Comparison of ENCODE assay signal across 8 cellular contexts in the genomic region with DNA sequence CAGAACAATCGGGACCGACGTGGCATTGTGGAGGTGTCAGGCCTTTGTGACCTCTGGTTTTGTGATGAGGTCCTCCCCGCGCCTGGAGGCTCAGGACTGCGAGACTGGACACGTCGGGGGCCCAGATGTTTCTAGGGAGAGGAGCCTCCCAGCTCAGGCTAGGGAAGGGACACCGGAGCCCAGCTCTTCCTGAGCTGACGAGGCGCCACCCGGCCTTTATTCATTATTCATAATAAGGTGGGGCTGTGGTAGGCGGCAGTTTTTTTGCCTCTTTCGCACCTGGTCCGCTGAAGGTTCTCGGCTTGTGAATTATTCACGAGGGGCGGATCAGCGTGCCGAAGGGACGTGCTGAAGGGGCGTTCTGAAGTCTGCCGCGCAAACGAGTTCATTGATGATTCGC. TPM values are rescaled to one million over a fixed set of nuclear protein-coding genes. Genes with fewer than 3 reads are reported as not detected.
DNase-seq lines count a peak whose midpoint lies in the region; ATAC-seq and FAIRE-seq lines count a peak whose summit lies in the region.

No MANE protein-coding gene starts in this region.

- 5 to 29% (median 8%) methylated on average over 25 to 26 of the region's 26 CpGs for WGBS in small intestine, 3 donors

- ATAC-seq in GM21515 (IDR thresholded peaks at IDR 0.05; ENCODE audit: unreplicated experiment): peak; percentile 31
- ATAC-seq in left cardiac atrium: peak in 1 of 2 donors; percentile 7
- ATAC-seq in HG02870 (IDR thresholded peaks at IDR 0.05; ENCODE audit: unreplicated experiment): no peak
- no peak for ATAC-seq in HG02840 (IDR thresholded peaks at IDR 0.05; ENCODE audit: low FRiP score, unreplicated experiment)
- ATAC-seq in GM19351 (IDR thresholded peaks at IDR 0.05; ENCODE audit: unreplicated experiment): no peak

- peak overlapping the region in 1 of 2 donors; percentile 85 for H3K27ac ChIP-seq in small intestine (ENCODE audit: low read depth in 1 of 2, low read length in 1 of 2)

- intact Hi-C loops in activated T-helper 1 cell treated with anti-CD3 and anti-CD28 coated beads, Interleukin-12 subunit alpha, Interleukin-12 subunit beta, Interleukin-2, Interleukin-4 antibody, amounts not matched to agents 30 ng/mL and 10 ng/mL and 1 ng/mL, durations not matched to agents 14 hours and 24 hours and 36 hours (cut with micrococcal nuclease): loop anchor here (5.0 to 10.0 kb wide), 4 partner anchors 64 to 833 kb away; partner anchors contain the start of genes RP2 and ZNF81
- intact Hi-C loops in left cardiac atrium (cut with DNase I): loop anchor here (5.0 to 10.0 kb wide), 4 partner anchors 193 to 453 kb away; no protein-coding TSS in a partner anchor

- H3K9ac ChIP-seq in NT2/D1 (ENCODE audit: insufficient read length, low read depth): peak overlapping the region; percentile 75

- no peaks in the 10 kb centered on the region for H3K9me3 ChIP-seq in NT2/D1 (ENCODE audit: insufficient read depth, low read length)
- no peaks in the 10 kb centered on the region for H3K9me3 ChIP-seq in small intestine (ENCODE audit: control insufficient read depth, low read depth)

- DNase-seq in NT2/D1 (ENCODE audit: low read depth, low spot score): no peak
- peak; percentile 9 for DNase-seq in activated T-helper 1 cell treated with anti-CD3 and anti-CD28 coated beads, Interleukin-12 subunit alpha, Interleukin-12 subunit beta, Interleukin-2, Interleukin-4 antibody, amounts not matched to agents 30 ng/mL and 10 ng/mL and 1 ng/mL, durations not matched to agents 14 hours and 24 hours and 36 hours (ENCODE audit: low spot score)
- peak; percentile 24 for DNase-seq in left cardiac atrium
- DNase-seq in small intestine: peak; percentile 38

- peaks cover 48% of the 10 kb centered on the region for H3K4me1 Mint-ChIP-seq in activated T-helper 1 cell treated with anti-CD3 and anti-CD28 coated beads, Interleukin-12 subunit alpha, Interleukin-12 subunit beta, Interleukin-2, Interleukin-4 antibody, amounts not matched to agents 30 ng/mL and 10 ng/mL and 1 ng/mL, durations not matched to agents 14 hours and 24 hours and 36 hours (ENCODE audit: low read depth)

- H3K4me1 ChIP-seq in NT2/D1 (ENCODE audit: insufficient read depth, insufficient read length) (peaks cover 17% of the 10 kb centered on the region), small intestine (ENCODE audit: control insufficient read depth in 2 of 2, insufficient read depth in 1 of 2, low read depth in 1 of 2, low read length in 1 of 2) (peaks cover 0 to 5% of the 10 kb centered on the region in 2 donors)

- H3K9me3 Mint-ChIP-seq in activated T-helper 1 cell treated with anti-CD3 and anti-CD28 coated beads, Interleukin-12 subunit alpha, Interleukin-12 subunit beta, Interleukin-2, Interleukin-4 antibody, amounts not matched to agents 30 ng/mL and 10 ng/mL and 1 ng/mL, durations not matched to agents 14 hours and 24 hours and 36 hours: no peaks in the 10 kb centered on the region

- FAIRE-seq in small intestine (lab: Jason Lieb, UNC): no peak

- peak overlapping the region; percentile 94 for H3K27ac Mint-ChIP-seq in activated T-helper 1 cell treated with anti-CD3 and anti-CD28 coated beads, Interleukin-12 subunit alpha, Interleukin-12 subunit beta, Interleukin-2, Interleukin-4 antibody, amounts not matched to agents 30 ng/mL and 10 ng/mL and 1 ng/mL, durations not matched to agents 14 hours and 24 hours and 36 hours

- H3K4me3 Mint-ChIP-seq in activated T-helper 1 cell treated with anti-CD3 and anti-CD28 coated beads, Interleukin-12 subunit alpha, Interleukin-12 subunit beta, Interleukin-2, Interleukin-4 antibody, amounts not matched to agents 30 ng/mL and 10 ng/mL and 1 ng/mL, durations not matched to agents 14 hours and 24 hours and 36 hours: peak overlapping the region; percentile 96

- H3K36me3 ChIP-seq in NT2/D1 (ENCODE audit: insufficient read depth, insufficient read length, low read length) (peaks cover 32% of the 10 kb centered on the region), small intestine (ENCODE audit: control insufficient read depth in 2 of 2, insufficient read depth in 2 of 2, low read length in 2 of 2) (peaks cover 0 to 1% of the 10 kb centered on the region in 2 donors)

- no peaks in the 10 kb centered on the region for H3K27me3 ChIP-seq in NT2/D1 (ENCODE audit: insufficient read depth, insufficient read length)
- H3K27me3 ChIP-seq in small intestine (ENCODE audit: control insufficient read depth in 2 of 2, insufficient read depth in 2 of 2, low read length in 2 of 2): no peaks in the 10 kb centered on the region

- peak overlapping the region; percentile 67 for H3K4me3 ChIP-seq in NT2/D1 (ENCODE audit: insufficient read length, low read depth)
- peak overlapping the region; percentile 19 to 44 for H3K4me3 ChIP-seq in small intestine (ENCODE audit: low read depth in 1 of 2, low read length in 2 of 2)

- H3K27me3 Mint-ChIP-seq in activated T-helper 1 cell treated with anti-CD3 and anti-CD28 coated beads, Interleukin-12 subunit alpha, Interleukin-12 subunit beta, Interleukin-2, Interleukin-4 antibody, amounts not matched to agents 30 ng/mL and 10 ng/mL and 1 ng/mL, durations not matched to agents 14 hours and 24 hours and 36 hours (ENCODE audit: insufficient read depth): no peaks in the 10 kb centered on the region

- peaks cover 22% of the 10 kb centered on the region for H3K36me3 Mint-ChIP-seq in activated T-helper 1 cell treated with anti-CD3 and anti-CD28 coated beads, Interleukin-12 subunit alpha, Interleukin-12 subunit beta, Interleukin-2, Interleukin-4 antibody, amounts not matched to agents 30 ng/mL and 10 ng/mL and 1 ng/mL, durations not matched to agents 14 hours and 24 hours and 36 hours (ENCODE audit: low read depth)

RNA-seq across cellular contexts. Expression of gene UBA1, which starts 2.3 kb away (rescaled TPM):
- total RNA-seq in activated T-helper 1 cell treated with anti-CD3 and anti-CD28 coated beads, Interleukin-12 subunit alpha, Interleukin-12 subunit beta, Interleukin-2, Interleukin-4 antibody, amounts not matched to agents 30 ng/mL and 10 ng/mL and 1 ng/mL, durations not matched to agents 14 hours and 24 hours and 36 hours: 221 and 223 TPM in 2 replicates
- total RNA-seq in left cardiac atrium: 100 to 1,000 TPM; 101 to 132 TPM
- polyA plus RNA-seq in small intestine: 100 to 1,000 TPM in 1 of 3 donors, 10 to 100 TPM in 2; 90.5 to 101 (median 95.9) TPM

RNA-seq across cellular contexts. Expression of gene CDK16, which starts 27.1 kb away (rescaled TPM):
- 56.4 and 63.8 TPM in 2 replicates for total RNA-seq in activated T-helper 1 cell treated with anti-CD3 and anti-CD28 coated beads, Interleukin-12 subunit alpha, Interleukin-12 subunit beta, Interleukin-2, Interleukin-4 antibody, amounts not matched to agents 30 ng/mL and 10 ng/mL and 1 ng/mL, durations not matched to agents 14 hours and 24 hours and 36 hours
- 100 to 1,000 TPM; 109 to 132 TPM for total RNA-seq in left cardiac atrium
- polyA plus RNA-seq in small intestine: 10 to 100 TPM; 48.9 to 75.8 (median 53.9) TPM

RNA-seq across cellular contexts. Expression of gene USP11, which starts 41.5 kb away (rescaled TPM):
- 24.6 and 26.6 TPM in 2 replicates for total RNA-seq in activated T-helper 1 cell treated with anti-CD3 and anti-CD28 coated beads, Interleukin-12 subunit alpha, Interleukin-12 subunit beta, Interleukin-2, Interleukin-4 antibody, amounts not matched to agents 30 ng/mL and 10 ng/mL and 1 ng/mL, durations not matched to agents 14 hours and 24 hours and 36 hours
- total RNA-seq in left cardiac atrium: 10 to 100 TPM; 42.0 to 60.8 TPM
- 10 to 100 TPM in 1 of 3 donors, 1 to 10 TPM in 2; 4.0 to 17.0 (median 6.8) TPM for polyA plus RNA-seq in small intestine

RNA-seq across cellular contexts. Expression of gene RBM10, which starts 46.3 kb away (rescaled TPM):
- 62.0 and 64.1 TPM in 2 replicates for total RNA-seq in activated T-helper 1 cell treated with anti-CD3 and anti-CD28 coated beads, Interleukin-12 subunit alpha, Interleukin-12 subunit beta, Interleukin-2, Interleukin-4 antibody, amounts not matched to agents 30 ng/mL and 10 ng/mL and 1 ng/mL, durations not matched to agents 14 hours and 24 hours and 36 hours
- 10 to 100 TPM; 22.1 to 23.9 TPM for total RNA-seq in left cardiac atrium
- polyA plus RNA-seq in small intestine: 10 to 100 TPM; 27.8 to 36.2 (median 35.1) TPM

RNA-seq across cellular contexts. Expression of gene NDUFB11, which starts 46.8 kb away (rescaled TPM):
- total RNA-seq in activated T-helper 1 cell treated with anti-CD3 and anti-CD28 coated beads, Interleukin-12 subunit alpha, Interleukin-12 subunit beta, Interleukin-2, Interleukin-4 antibody, amounts not matched to agents 30 ng/mL and 10 ng/mL and 1 ng/mL, durations not matched to agents 14 hours and 24 hours and 36 hours: 84.5 and 88.7 TPM in 2 replicates
- total RNA-seq in left cardiac atrium: 100 to 1,000 TPM; 137 to 138 TPM
- polyA plus RNA-seq in small intestine: 100 to 1,000 TPM in 2 of 3 donors, 10 to 100 TPM in 1; 89.7 to 109 (median 108) TPM
